ENCODE assay signal across 8 cellular contexts in the genomic region with DNA sequence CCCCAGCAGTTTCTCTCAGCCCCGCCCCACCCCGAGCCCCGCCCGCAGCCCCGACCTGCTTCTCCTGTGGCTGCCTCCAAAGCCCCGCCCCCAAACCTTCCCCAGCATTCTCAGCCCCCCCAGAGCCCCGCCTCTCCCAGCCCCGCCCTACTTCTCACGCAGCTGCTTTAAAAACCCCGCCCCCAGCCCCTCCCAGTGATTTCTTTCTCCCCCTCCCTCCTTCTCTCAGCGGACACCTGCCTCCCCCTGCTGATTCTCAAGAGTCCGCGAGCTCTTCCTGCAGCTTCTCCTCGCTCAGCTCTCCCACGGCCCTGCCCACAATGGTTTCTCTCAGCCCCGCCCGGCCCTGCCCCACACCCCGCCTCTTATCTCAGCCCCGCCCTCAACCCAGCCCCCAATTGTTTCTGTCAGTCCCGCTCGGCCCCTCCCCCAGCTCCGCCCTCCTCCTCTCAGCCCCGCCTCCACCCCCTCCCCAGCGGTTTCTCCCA. TPM values are rescaled to one million over a fixed set of nuclear protein-coding genes. Genes with fewer than 3 reads are reported as not detected.
DNase-seq lines count a peak whose midpoint lies in the region; ATAC-seq and TF ChIP-seq lines count a peak whose summit lies in the region.

No MANE protein-coding gene starts in this region.

- no peaks in the 10 kb centered on the region for H3K27me3 Mint-ChIP-seq in CD4-positive, alpha-beta T cell

- H3K9me3 Mint-ChIP-seq in CD4-positive, alpha-beta T cell: no peaks in the 10 kb centered on the region

- intact Hi-C loops in CD4-positive, alpha-beta T cell (cut with DNase I, micrococcal nuclease): no loop called here
- intact Hi-C loops in stomach (cut with DNase I; ENCODE audit: low total_unique reads): no loop called here

- H3K27me3 ChIP-seq in CD4-positive, alpha-beta T cell (ENCODE audit: control insufficient read depth, insufficient read depth, low read length): no peaks in the 10 kb centered on the region
- no peaks in the 10 kb centered on the region for H3K27me3 ChIP-seq in neuron (ENCODE audit: insufficient read depth, low read length)
- H3K27me3 ChIP-seq in stomach: no peaks in the 10 kb centered on the region

- peak overlapping the region; percentile 96 for H3K27ac Mint-ChIP-seq in CD4-positive, alpha-beta T cell

- TF ChIP-seq POLR2A in stomach (IDR thresholded peaks at IDR 0.05): no peak

- whole genome bisulfite sequencing in stomach, 5 donors: 0 to 48% (median 7%) methylated on average over 7 to 22 of the region's 24 CpGs

- CTCF ChIA-PET in CD4-positive, alpha-beta T cell (lab: Charles Lee): interaction anchor here (0.8 to 3.5 kb wide), 9 partner anchors 12 to 399 kb away, joined by 3 to 22 read pairs (median 3); a partner anchor contains a TSS

- peak; percentile 55 for ATAC-seq in CD4-positive, alpha-beta T cell (ENCODE audit: poor library complexity)
- peak; percentile 4 for ATAC-seq in GM21529 (IDR thresholded peaks at IDR 0.05; ENCODE audit: unreplicated experiment)

- DNase-seq in CD4-positive, alpha-beta T cell: peak; percentile 82 to 92 (median 88)
- DNase-seq in Kasumi-1 (lab: John Stamatoyannopoulos, UW) (peak; percentile 68 to 70), SIG-M5 (lab: John Stamatoyannopoulos, UW) (peak; percentile 1), activated gamma-delta T cell treated with Interleukin-2 at 50 U/mL for 16 hours (peak; percentile 87), foreskin fibroblast (peak; percentile 80 to 91), stomach (peak; percentile 92)

- no peak overlapping the region for H2AFZ ChIP-seq in neuron (ENCODE audit: low read depth, low read length)

- POLR2A ChIA-PET in CD4-positive, alpha-beta T cell (lab: Charles Lee): interaction anchor here (0.9 to 2.8 kb wide), 10 partner anchors 12 to 1856 kb away, joined by 4 to 102 read pairs (median 12); a partner anchor contains a TSS

- H3K4me1 Mint-ChIP-seq in CD4-positive, alpha-beta T cell (ENCODE audit: low read depth): peaks cover 8% of the 10 kb centered on the region

- H3K36me3 ChIP-seq in neuron (ENCODE audit: insufficient read depth, low read length): no peaks in the 10 kb centered on the region
- peaks cover 0 to 5% (median 1%) of the 10 kb centered on the region in 4 donors for H3K36me3 ChIP-seq in stomach

- H3K27ac ChIP-seq in CD4-positive, alpha-beta T cell (ENCODE audit: low read depth, low read length): peak overlapping the region; percentile 92
- peak overlapping the region; percentile 91 to 94 (median 94) for H3K27ac ChIP-seq in stomach

- TF ChIP-seq EP300 in stomach (IDR thresholded peaks at IDR 0.05): no peak

- H3K36me3 Mint-ChIP-seq in CD4-positive, alpha-beta T cell (ENCODE audit: low read depth): peaks cover 13% of the 10 kb centered on the region

- peak overlapping the region; percentile 96 for H3K4me3 Mint-ChIP-seq in CD4-positive, alpha-beta T cell

- H3K4me3 ChIP-seq in foreskin fibroblast (ENCODE audit: low read depth in 1 of 2, low read length in 2 of 2) (peak overlapping the region; percentile 75 to 78), neuron (ENCODE audit: low read length) (peak overlapping the region; percentile 65), stomach (peak overlapping the region; percentile 55 to 66 (median 60))

- H3K9me3 ChIP-seq in CD4-positive, alpha-beta T cell (ENCODE audit: control insufficient read depth, low read length): no peaks in the 10 kb centered on the region
- H3K9me3 ChIP-seq in neuron (ENCODE audit: low read length): no peaks in the 10 kb centered on the region
- no peaks in the 10 kb centered on the region for H3K9me3 ChIP-seq in stomach

- H3K4me1 ChIP-seq in neuron (ENCODE audit: insufficient read depth, low read length) (no peaks in the 10 kb centered on the region), stomach (peaks cover 0 to 11% (median 8%) of the 10 kb centered on the region in 4 donors)

- no peak for TF ChIP-seq CTCF in CD4-positive, alpha-beta T cell (IDR thresholded peaks at IDR 0.05)
- TF ChIP-seq CTCF in foreskin fibroblast (IDR thresholded peaks at IDR 0.05; ENCODE audit: low read depth, low read length): no peak
- TF ChIP-seq CTCF in stomach (IDR thresholded peaks at IDR 0.05): no peak

RNA-seq across cellular contexts. Expression of a gene that starts 0.6 kb away (rescaled TPM):
- 10 to 100 TPM; 63.1 to 68.5 TPM for total RNA-seq in CD4-positive, alpha-beta T cell
- 10 to 100 TPM in 3 of 5 donors, 1 to 10 TPM in 2; 1.2 to 23.5 (median 13.4) TPM for total RNA-seq in stomach
- polyA plus RNA-seq in stomach: 10 to 100 TPM; 17.9 to 27.0 (median 21.5) TPM

RNA-seq across cellular contexts. Expression of a gene that starts 9.5 kb away (rescaled TPM):
- total RNA-seq in CD4-positive, alpha-beta T cell: not detected
- total RNA-seq in stomach: under 1 TPM in 1 of 5 donors, not detected in 4; 0.72 TPM
- polyA plus RNA-seq in stomach: not detected

RNA-seq across cellular contexts. Expression of a gene that starts 35.1 kb away (rescaled TPM):
- 100 to 1,000 TPM; 256 to 260 TPM for total RNA-seq in CD4-positive, alpha-beta T cell
- 100 to 1,000 TPM in 1 of 5 donors, 10 to 100 TPM in 3, 1 to 10 TPM in 1; 8.7 to 138 (median 66.4) TPM for total RNA-seq in stomach
- polyA plus RNA-seq in stomach: 10 to 100 TPM; 18.0 to 50.4 (median 32.9) TPM

RNA-seq across cellular contexts. Expression of a gene that starts 47.1 kb away (rescaled TPM):
- total RNA-seq in CD4-positive, alpha-beta T cell: not detected
- total RNA-seq in stomach: not detected
- polyA plus RNA-seq in stomach: not detected

RNA-seq across cellular contexts. Expression of a gene that starts 54.9 kb away (rescaled TPM):
- total RNA-seq in CD4-positive, alpha-beta T cell: not detected
- 1 to 10 TPM in 2 of 5 donors, under 1 TPM in 1, not detected in 2; 0.55 to 2.9 (median 1.7) TPM for total RNA-seq in stomach
- 1 to 10 TPM in 1 of 3 donors, under 1 TPM in 1, not detected in 1; 0.31 to 2.0 TPM for polyA plus RNA-seq in stomach

Comparison
In these comparisons a context has a peak if more than half of its experiments do, and no peak if none do; other contexts are left out.
1. Peak in every context shown above with its lines: DNase-seq, ATAC-seq, H3K4me3 ChIP-seq and H3K27ac ChIP-seq.
2. DNase-seq: peak in every context shown above with its lines; median percentile 92 in stomach; 88 in CD4-positive, alpha-beta T cell; 87 in activated gamma-delta T cell treated with Interleukin-2 at 50 U/mL for 16 hours; 86 in foreskin fibroblast; 69 in Kasumi-1; 1 in SIG-M5.